Comparison of ENCODE assay signal across 13 cellular contexts in genomic region chr1:152107289-152107983, GRCh38. TPM values are rescaled to one million over a fixed set of nuclear protein-coding genes. Genes with fewer than 3 reads are reported as not detected.
DNase-seq lines count a peak whose midpoint lies in the region; ATAC-seq, FAIRE-seq and TF ChIP-seq lines count a peak whose summit lies in the region.
"Had no signal": no experiment of that assay in that cellular context is flagged by ENCODE, and none has a peak within 500 bp of the region (broad histone marks: within the 10 kb centered on the region; RNA-seq: fewer than 3 reads in every experiment).

No MANE protein-coding gene starts in this region.

- H3K9ac ChIP-seq in H1 (replicated peaks in 1 of 4; ENCODE audit: extremely low read depth in 1 of 4, low read depth in 3 of 4, low read length in 3 of 4) = no peak overlapping the region

- no peak for ATAC-seq in GM21717 (IDR thresholded peaks at IDR 0.05; ENCODE audit: unreplicated experiment)
- ATAC-seq: PC-3 had no signal

- H2AK5ac ChIP-seq in H1 (ENCODE audit: low read depth, low read length) = no peak overlapping the region

- peaks cover 9% of the 10 kb centered on the region for H3K27me3 Mint-ChIP-seq in Caco-2 (ENCODE audit: insufficient read depth, unreplicated experiment)

- no peak overlapping the region for H4K91ac ChIP-seq in H1 (replicated peaks; ENCODE audit: insufficient read length, low read length)

- H3K4ac ChIP-seq in H1 (replicated peaks; ENCODE audit: insufficient read length, low read depth, low read length) = no peak overlapping the region

- DNase-seq in Caco-2 (peak; percentile 63 to 70), HFF-Myc (ENCODE audit: extremely low read depth, low read depth) (no peak), H1 (ENCODE audit: low read depth in 1 of 2, low spot score in 2 of 2) (peak in 1 of 2 experiments; percentile 70), foreskin melanocyte (no peak), NCI-H226 (no peak)
- DNase-seq in central memory CD4-positive, alpha-beta T cell = no peak
- DNase-seq: NCI-H1436, PC-3 had no signal

- no peak overlapping the region for H4K5ac ChIP-seq in H1 (ENCODE audit: insufficient read length, low read depth, low read length)

- H3K9me3 ChIP-seq in Caco-2 (no peaks in the 10 kb centered on the region), H1 (ENCODE audit: insufficient read depth in 2 of 2, low read depth in 1 of 2, low read length in 1 of 2) (peaks cover 0 to 48% of the 10 kb centered on the region in 2 experiments; a peak in 1 of 4 replicates), mesodermal cell (ENCODE audit: control insufficient read depth, low read length) (peaks cover 26% of the 10 kb centered on the region)

- no peaks in the 10 kb centered on the region for H3K79me2 ChIP-seq in H1 (ENCODE audit: control insufficient read depth in 1 of 2, insufficient read depth in 2 of 2, low read length in 2 of 2)

- no peak overlapping the region for H2AFZ ChIP-seq in H1 (ENCODE audit: low read length)

- H4K20me1 ChIP-seq in H1 (replicated peaks in 1 of 2; ENCODE audit: control insufficient read depth in 1 of 2, insufficient read depth in 2 of 2, low read length in 2 of 2) = peaks cover 0 to 1% of the 10 kb centered on the region in 2 experiments

- no peak overlapping the region for H3K14ac ChIP-seq in H1 (ENCODE audit: insufficient read length)

- no peak overlapping the region for H3K27ac Mint-ChIP-seq in Caco-2 (ENCODE audit: unreplicated experiment)
- H3K27ac Mint-ChIP-seq: HFFc6, nephron had no signal

- H2BK12ac ChIP-seq in H1 (ENCODE audit: low read depth, low read length) = no peak overlapping the region

- H2BK20ac ChIP-seq in H1 (ENCODE audit: low read length) = 0 out of 2 replicates have a peak overlapping the region, but pooled peaks have one; percentile 64

- H3K4me1 ChIP-seq in Caco-2 (peaks cover 9% of the 10 kb centered on the region), H1 (replicated peaks in 1 of 4; ENCODE audit: control insufficient read depth in 3 of 4, insufficient read depth in 4 of 4, low read length in 3 of 4) (peaks cover 0 to 7% (median 4%) of the 10 kb centered on the region in 4 experiments; a peak in 5 of 7 replicates), mesodermal cell (ENCODE audit: control insufficient read depth, insufficient read depth, low read length, poor library complexity, severe bottlenecking) (no peaks in the 10 kb centered on the region)

- H3K4me3 ChIP-seq in Caco-2 (ENCODE audit: low read depth, low read length) (peak overlapping the region; percentile 42), HFF-Myc (replicated peaks; ENCODE audit: low read depth, low read length) (0 out of 2 replicates have a peak overlapping the region, but pooled peaks have one; percentile 4), H1 (ENCODE audit: extremely low read depth in 1 of 4, insufficient read depth in 2 of 4, low read depth in 3 of 4, low read length in 4 of 4) (peak overlapping the region in 2 of 4 experiments; percentile 25 to 29; a peak in 3 of 8 replicates), mesodermal cell (ENCODE audit: extremely low read depth, insufficient read depth, low read length, poor library complexity, severe bottlenecking) (peak overlapping the region; percentile 19)

- TF ChIP-seq CTCF in Caco-2 (IDR thresholded peaks at IDR 0.05; ENCODE audit: insufficient read depth in 1 of 2, low read depth in 1 of 2, low read length in 1 of 2, severe bottlenecking in 1 of 2, unreplicated experiment in 1 of 2) (peak in 1 of 2 experiments; percentile 7), HFF-Myc (IDR thresholded peaks at IDR 0.05; ENCODE audit: low read depth, low read length, missing control alignments) (no peak), H1 (IDR thresholded peaks at IDR 0.05; ENCODE audit: control extremely low read depth in 1 of 3, insufficient read depth in 1 of 3, low read depth in 1 of 3, low read length in 3 of 3) (peak in 1 of 3 experiments; percentile 3; a peak in 1 of 4 replicates)

- intact Hi-C loops in Caco-2 (cut with micrococcal nuclease; ENCODE audit: unreplicated experiment) = loop anchor here (1.0 kb wide), 1 partner anchor 55 kb away; no protein-coding TSS in a partner anchor

- no peaks in the 10 kb centered on the region for H3K9me3 Mint-ChIP-seq in Caco-2 (ENCODE audit: unreplicated experiment)

- no TSS peak for BruUV-seq in Caco-2 (replicated peaks; lab: Mats Ljungman, UMichigan)

- H3K23me2 ChIP-seq in H1 (ENCODE audit: low read depth, low read length) = peaks cover 20% of the 10 kb centered on the region; the same call in 1 of the 2 replicates

- H3K27me3 ChIP-seq in Caco-2 (replicated peaks; ENCODE audit: control insufficient read depth, insufficient read depth, low read length) (peaks cover 7% of the 10 kb centered on the region), H1 (replicated peaks in 1 of 4; ENCODE audit: control insufficient read depth in 3 of 4, extremely low read depth in 1 of 4, insufficient read depth in 3 of 4, low read length in 3 of 4) (peaks cover 48 to 63% (median 59%) of the 10 kb centered on the region in 4 experiments)

- no peaks in the 10 kb centered on the region for H3K36me3 ChIP-seq in Caco-2 (ENCODE audit: control insufficient read depth, insufficient read depth, low read length)
- peaks cover 0 to 2% (median 0%) of the 10 kb centered on the region in 4 experiments; a peak in 1 of 8 replicates for H3K36me3 ChIP-seq in H1 (ENCODE audit: control insufficient read depth in 2 of 4, insufficient read depth in 4 of 4, low read length in 3 of 4)
- H3K36me3 ChIP-seq in mesodermal cell (ENCODE audit: control insufficient read depth, insufficient read depth, low read length) = no peaks in the 10 kb centered on the region

- WGBS in H1 (ENCODE audit: extremely low coverage in 1 of 2, insufficient coverage in 1 of 2, insufficient read length in 1 of 2, insufficient replicate concordance in 2 of 2, low coverage in 1 of 2, low lambda C conversion rate in 2 of 2, missing lambda C conversion rate in 1 of 2), 2 experiments = 46% methylated on average over 34 of the region's 39 CpGs; no CpG with 5 or more reads in 1 of the 2 experiments
- 30% methylated on average over 39 of the region's 39 CpGs for WGBS in mesodermal cell (ENCODE audit: insufficient coverage in 2 of 2), 2 experiments

- H4K8ac ChIP-seq in H1 (ENCODE audit: extremely low read depth, insufficient read depth, low read length) = no peak overlapping the region

- no peak for TF ChIP-seq EP300 in H1 (IDR thresholded peaks at IDR 0.05; ENCODE audit: borderline replicate concordance in 1 of 2, low read depth in 2 of 2, low read length in 2 of 2)

- no peak overlapping the region for H3K18ac ChIP-seq in H1 (ENCODE audit: extremely low read depth, low read length)

- H3K79me1 ChIP-seq in H1 (ENCODE audit: low read depth, low read length) = no peaks in the 10 kb centered on the region

- H3K23ac ChIP-seq in H1 (ENCODE audit: insufficient read length) = no peak overlapping the region

- TF ChIP-seq POLR2A in H1 (IDR thresholded peaks at IDR 0.05; ENCODE audit: control extremely low read depth in 1 of 2, low read depth in 2 of 2, low read length in 2 of 2) = no peak

- H3K27ac ChIP-seq in H1 (ENCODE audit: low read depth, low read length) (no peak overlapping the region), mesodermal cell (ENCODE audit: low read depth, low read length, severe bottlenecking) (no peak overlapping the region)

- H3K4me2 ChIP-seq in H1 (ENCODE audit: insufficient read depth in 1 of 2, low read depth in 2 of 2, low read length in 2 of 2) = peak overlapping the region; percentile 42 to 51

- TF ChIP-seq RAD21 in H1 (IDR thresholded peaks at IDR 0.05 in 1 of 2, conservative IDR thresholded peaks at IDR 0.05 in 1 of 2; ENCODE audit: low read depth in 2 of 2, low read length in 2 of 2) = no peak

- H2BK120ac ChIP-seq in H1 (replicated peaks; ENCODE audit: low read depth, low read length) = no peak overlapping the region

- CTCF ChIA-PET in Caco-2 (lab: Charles Lee) (interaction anchor here (0.8 to 1.3 kb wide), 4 partner anchors 12 to 72 kb away, joined by 3 to 6 read pairs (median 4); no protein-coding TSS in a partner anchor), H1 (lab: Charles Lee; ENCODE audit: partially characterized antibody) (interaction anchor here (0.6 to 1.1 kb wide), 3 partner anchors 36 to 351 kb away, joined by 3 to 4 read pairs (median 4); no protein-coding TSS in a partner anchor)

- H2BK5ac ChIP-seq in H1 (ENCODE audit: low read depth, low read length) = no peak overlapping the region

- no peak for FAIRE-seq in H1 (lab: Jason Lieb, UNC)

- no peak overlapping the region for H3K4me3 Mint-ChIP-seq in Caco-2 (ENCODE audit: unreplicated experiment)
- H3K4me3 Mint-ChIP-seq: HFFc6, nephron had no signal

- H2BK15ac ChIP-seq in H1 (ENCODE audit: low read length) = no peak overlapping the region

- H3K4me1 Mint-ChIP-seq in Caco-2 (ENCODE audit: low read depth, unreplicated experiment) = peaks cover 10% of the 10 kb centered on the region
- H3K4me1 Mint-ChIP-seq: nephron had no signal

- no peak overlapping the region for H3K56ac ChIP-seq in H1 (replicated peaks; ENCODE audit: insufficient read length, low read depth, low read length)

- POLR2A ChIA-PET in Caco-2 (lab: Charles Lee) (interaction anchor here (0.7 kb wide), 3 partner anchors 9 to 394 kb away, joined by 3 to 8 read pairs (median 3); no protein-coding TSS in a partner anchor), H1 (lab: Charles Lee; ENCODE audit: partially characterized antibody) (no interaction called here)

- H3K36me3 Mint-ChIP-seq in Caco-2 (ENCODE audit: insufficient read depth, unreplicated experiment) = peaks cover 10% of the 10 kb centered on the region

RNA-seq across cellular contexts. Expression of gene TCHH, which starts 7.8 kb away (rescaled TPM):
- 0.39 and 0.54 TPM in 2 replicates for total RNA-seq in Caco-2 (2022)
- 0.06 and 0.07 TPM in 2 replicates for total RNA-seq in H1 (2021; fragmentation: NEBNext Ultra II Directional; extraction: Animal tissue kit (Norgen Biotek cat#: 25700))
- polyA plus RNA-seq in H1 (2011; rRNA removed) = 0.02 and 0.03 TPM in 2 replicates
- not detected for polyA plus RNA-seq in H1 (2011; cell fraction: cytosol; rRNA removed)
- polyA plus RNA-seq in H1 (2011; cell fraction: nucleus; rRNA removed) = 0.06 TPM
- polyA plus RNA-seq in H1 (2012, experiment 1 of 2) = 0.04 to 0.17 TPM (median 0.10 TPM) in 4 replicates
- 0.01 TPM for polyA plus RNA-seq in H1 (2012, experiment 2 of 2)
- polyA plus RNA-seq in H1 (2013, experiment 1 of 2) = 0.10 TPM
- 0.07 TPM for polyA plus RNA-seq in H1 (2013, experiment 2 of 2)
- not detected in 2 replicates for polyA minus RNA-seq in H1 (2011; rRNA and poly(A)+ RNA removed)
- not detected for polyA minus RNA-seq in H1 (2011; cell fraction: cytosol; rRNA and poly(A)+ RNA removed)
- polyA minus RNA-seq in H1 (2011; cell fraction: nucleus; rRNA and poly(A)+ RNA removed) = not detected
- not detected for polyA plus RNA-seq in mesodermal cell (2013, experiment 1 of 2)
- polyA plus RNA-seq in mesodermal cell (2013, experiment 2 of 2) = 0.05 TPM
- total RNA-seq: PC-3 had no signal

RNA-seq across cellular contexts. Expression of gene TCHHL1, which starts 18.6 kb away (rescaled TPM):
- not detected in 2 replicates for total RNA-seq in Caco-2 (2022)
- total RNA-seq in H1 (2021; fragmentation: NEBNext Ultra II Directional; extraction: Animal tissue kit (Norgen Biotek cat#: 25700)) = not detected in 2 replicates
- not detected in 2 replicates for polyA plus RNA-seq in H1 (2011; rRNA removed)
- polyA plus RNA-seq in H1 (2011; cell fraction: cytosol; rRNA removed) = not detected
- not detected for polyA plus RNA-seq in H1 (2011; cell fraction: nucleus; rRNA removed)
- not detected in 4 replicates for polyA plus RNA-seq in H1 (2012, experiment 1 of 2)
- not detected for polyA plus RNA-seq in H1 (2012, experiment 2 of 2)
- not detected for polyA plus RNA-seq in H1 (2013, experiment 1 of 2)
- not detected for polyA plus RNA-seq in H1 (2013, experiment 2 of 2)
- polyA minus RNA-seq in H1 (2011; rRNA and poly(A)+ RNA removed) = not detected in 2 replicates
- polyA minus RNA-seq in H1 (2011; cell fraction: cytosol; rRNA and poly(A)+ RNA removed) = not detected
- not detected for polyA minus RNA-seq in H1 (2011; cell fraction: nucleus; rRNA and poly(A)+ RNA removed)
- not detected for polyA plus RNA-seq in mesodermal cell (2013, experiment 1 of 2)
- polyA plus RNA-seq in mesodermal cell (2013, experiment 2 of 2) = not detected
- total RNA-seq: HFFc6, PC-3, subcutaneous adipose tissue had no signal

RNA-seq across cellular contexts. Expression of gene RPTN, which starts 51.6 kb away (rescaled TPM):
- not detected in 2 replicates for total RNA-seq in Caco-2 (2022)
- not detected in 2 replicates for total RNA-seq in H1 (2021; fragmentation: NEBNext Ultra II Directional; extraction: Animal tissue kit (Norgen Biotek cat#: 25700))
- not detected in 2 replicates for polyA plus RNA-seq in H1 (2011; rRNA removed)
- not detected for polyA plus RNA-seq in H1 (2011; cell fraction: cytosol; rRNA removed)
- not detected for polyA plus RNA-seq in H1 (2011; cell fraction: nucleus; rRNA removed)
- polyA plus RNA-seq in H1 (2012, experiment 1 of 2) = not detected in 4 replicates
- not detected for polyA plus RNA-seq in H1 (2012, experiment 2 of 2)
- not detected for polyA plus RNA-seq in H1 (2013, experiment 1 of 2)
- polyA plus RNA-seq in H1 (2013, experiment 2 of 2) = not detected
- not detected in 2 replicates for polyA minus RNA-seq in H1 (2011; rRNA and poly(A)+ RNA removed)
- not detected for polyA minus RNA-seq in H1 (2011; cell fraction: cytosol; rRNA and poly(A)+ RNA removed)
- not detected for polyA minus RNA-seq in H1 (2011; cell fraction: nucleus; rRNA and poly(A)+ RNA removed)
- not detected for polyA plus RNA-seq in mesodermal cell (2013, experiment 1 of 2)
- polyA plus RNA-seq in mesodermal cell (2013, experiment 2 of 2) = not detected
- total RNA-seq: HFFc6, PC-3 had no signal

Comparison
In these comparisons a context has a peak if more than half of its experiments do, and no peak if none do; other contexts are left out.
1. DNase-seq: peak in Caco-2 (2 of 2); none in HFF-Myc (single experiment), foreskin melanocyte (single experiment), central memory CD4-positive, alpha-beta T cell (single experiment) and NCI-H226 (single experiment).